Comparison of ENCODE assay signal across 9 cellular contexts in genomic region chr1:11039351-11040104, GRCh38. TPM values are rescaled to one million over a fixed set of nuclear protein-coding genes. Genes with fewer than 3 reads are reported as not detected.
"Had no signal": no experiment of that assay in that cellular context is flagged by ENCODE, and none has a peak within 500 bp of the region (broad histone marks: within the 10 kb centered on the region; RNA-seq: fewer than 3 reads in every experiment).

No MANE protein-coding gene starts in this region.

- H2AFZ ChIP-seq: GM23338 had no signal

- H3K36me3 Mint-ChIP-seq: IgD-negative memory B cell had no signal

- H3K4me3 Mint-ChIP-seq: GM23338, H9, HFFc6, IgD-negative memory B cell had no signal

- H3K9me3 Mint-ChIP-seq: GM23338, H9, HFFc6, IgD-negative memory B cell had no signal

- H3K4me2 ChIP-seq: GM23338 had no signal

- FAIRE-seq: H1, H54, HTR-8/SVneo had no signal

- H3K4me1 Mint-ChIP-seq: GM23338, H9 had no signal

- H3K27ac Mint-ChIP-seq: GM23338, H9, HFFc6, IgD-negative memory B cell had no signal

- DNase-seq: H9, HCEC 1CT, HFFc6, KG1 had no signal

- ATAC-seq: GM23338 had no signal

- H3K4me3 ChIP-seq: GM23338 had no signal

RNA-seq across cellular contexts. Expression of gene MASP2, which starts 7.5 kb away (rescaled TPM):
- polyA plus RNA-seq: IgD-negative memory B cell had no signal
